1 cellular context compared by ENCODE assay signal in genomic region chr6:87155272-87155919, GRCh38.
TF ChIP-seq lines count a peak whose summit lies in the region.

TSS of gene ZNF292 (plus strand) at chr6:87155565. CDS start at chr6:87155592, 27 bp downstream.

TF ChIP-seq in HepG2, 621 proteins besides CTCF, POLR2A, EP300 and RAD21 (continued from another document and continues in another):
- TF ChIP-seq ZNF281 (CRISPR knock-in tag; IDR thresholded peaks at IDR 0.05; ENCODE audit: borderline replicate concordance) (peak; percentile 91; the same call in 1 of the 2 replicates), ZFP90 (CRISPR knock-in tag; IDR thresholded peaks at IDR 0.05; ENCODE audit: borderline replicate concordance) (peak; percentile 69), PAXIP1 (CRISPR knock-in tag; conservative IDR thresholded peaks at IDR 0.05) (peak; percentile 84), ZNF672 (CRISPR knock-in tag; IDR thresholded peaks at IDR 0.05) (peak; percentile 95; the same call in 1 of the 2 replicates), RNF2 (conservative IDR thresholded peaks at IDR 0.05; ENCODE audit: low read depth) (peak; percentile 89), NR2F1 (CRISPR knock-in tag; IDR thresholded peaks at IDR 0.05) (peak in 1 of 2 experiments; percentile 33; a peak in 1 of 4 replicates), PHF8 (CRISPR knock-in tag; IDR thresholded peaks at IDR 0.05) (peak; percentile 96), FOXC1 (CRISPR knock-in tag; IDR thresholded peaks at IDR 0.05; ENCODE audit: borderline replicate concordance) (peak; percentile 99), ZNF629 (CRISPR knock-in tag; conservative IDR thresholded peaks at IDR 0.05) (peak; percentile 76), TSC22D2 (CRISPR knock-in tag; IDR thresholded peaks at IDR 0.05; ENCODE audit: borderline replicate concordance) (no peak), HNRNPH1 (optimal IDR thresholded peaks at IDR 0.05; ENCODE audit: low read depth, low read length) (peak; percentile 31), ZBTB20 (CRISPR knock-in tag; IDR thresholded peaks at IDR 0.05; ENCODE audit: borderline replicate concordance, low read depth) (peak; percentile 98), ZNF580 (CRISPR knock-in tag; IDR thresholded peaks at IDR 0.05; ENCODE audit: borderline replicate concordance, low read depth) (peak; percentile 66; the same call in 1 of the 2 replicates), ZNF496 (CRISPR knock-in tag; IDR thresholded peaks at IDR 0.05; ENCODE audit: insufficient replicate concordance) (no peak), ZNF44 (CRISPR knock-in tag; IDR thresholded peaks at IDR 0.05) (peak; percentile 96), LCORL (IDR thresholded peaks at IDR 0.05) (peak; percentile 78), LCORL (CRISPR knock-in tag; IDR thresholded peaks at IDR 0.05) (peak; percentile 59), MBNL3 (CRISPR knock-in tag; conservative IDR thresholded peaks at IDR 0.05) (0 out of 2 replicates have a peak, but pooled peaks have one; percentile 34), RBM22 (optimal IDR thresholded peaks at IDR 0.05; ENCODE audit: low read length) (no peak), ZSCAN9 (CRISPR knock-in tag; IDR thresholded peaks at IDR 0.05; ENCODE audit: borderline replicate concordance) (peak; percentile 98), ZNF441 (CRISPR knock-in tag; IDR thresholded peaks at IDR 0.05; ENCODE audit: borderline replicate concordance) (no peak; the same call in 1 of the 2 replicates), ZBTB7B (CRISPR knock-in tag; IDR thresholded peaks at IDR 0.05) (peak; percentile 86), ZNF225 (CRISPR knock-in tag; IDR thresholded peaks at IDR 0.05) (peak; percentile 61; the same call in 1 of the 2 replicates), HCFC1 (IDR thresholded peaks at IDR 0.05; ENCODE audit: low read depth, low read length) (peak; percentile 23; the same call in 1 of the 2 replicates), ZNF883 (CRISPR knock-in tag; IDR thresholded peaks at IDR 0.05; ENCODE audit: not compliant biosample characterization) (peak; percentile 95), EHMT2 (IDR thresholded peaks at IDR 0.05; ENCODE audit: borderline replicate concordance, low read depth, low read length) (no peak), BORCS8-MEF2B (CRISPR knock-in tag; IDR thresholded peaks at IDR 0.05) (peak; percentile 98), ZNF274 (CRISPR knock-in tag; IDR thresholded peaks at IDR 0.05) (peak; percentile 99), ZBTB7A (CRISPR knock-in tag; IDR thresholded peaks at IDR 0.05) (peak; percentile 68), ZNF775 (CRISPR knock-in tag; IDR thresholded peaks at IDR 0.05; ENCODE audit: borderline replicate concordance) (peak; percentile 93; the same call in 1 of the 2 replicates), RFXANK (CRISPR knock-in tag; IDR thresholded peaks at IDR 0.05) (no peak), U2AF1 (optimal IDR thresholded peaks at IDR 0.05; ENCODE audit: low read depth, low read length) (no peak), ZNF570 (CRISPR knock-in tag; IDR thresholded peaks at IDR 0.05; ENCODE audit: borderline replicate concordance) (peak; percentile 89), NR0B2 (CRISPR knock-in tag; IDR thresholded peaks at IDR 0.05) (no peak), MEIS2 (CRISPR knock-in tag; IDR thresholded peaks at IDR 0.05) (peak; percentile 53; the same call in 1 of the 2 replicates)
- TF ChIP-seq, protein P1, sequence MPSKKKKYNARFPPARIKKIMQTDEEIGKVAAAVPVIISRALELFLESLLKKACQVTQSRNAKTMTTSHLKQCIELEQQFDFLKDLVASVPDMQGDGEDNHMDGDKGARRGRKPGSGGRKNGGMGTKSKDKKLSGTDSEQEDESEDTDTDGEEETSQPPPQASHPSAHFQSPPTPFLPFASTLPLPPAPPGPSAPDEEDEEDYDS (CRISPR knock-in tag; IDR thresholded peaks at IDR 0.05): peak; percentile 89
- TF ChIP-seq, protein P2, sequence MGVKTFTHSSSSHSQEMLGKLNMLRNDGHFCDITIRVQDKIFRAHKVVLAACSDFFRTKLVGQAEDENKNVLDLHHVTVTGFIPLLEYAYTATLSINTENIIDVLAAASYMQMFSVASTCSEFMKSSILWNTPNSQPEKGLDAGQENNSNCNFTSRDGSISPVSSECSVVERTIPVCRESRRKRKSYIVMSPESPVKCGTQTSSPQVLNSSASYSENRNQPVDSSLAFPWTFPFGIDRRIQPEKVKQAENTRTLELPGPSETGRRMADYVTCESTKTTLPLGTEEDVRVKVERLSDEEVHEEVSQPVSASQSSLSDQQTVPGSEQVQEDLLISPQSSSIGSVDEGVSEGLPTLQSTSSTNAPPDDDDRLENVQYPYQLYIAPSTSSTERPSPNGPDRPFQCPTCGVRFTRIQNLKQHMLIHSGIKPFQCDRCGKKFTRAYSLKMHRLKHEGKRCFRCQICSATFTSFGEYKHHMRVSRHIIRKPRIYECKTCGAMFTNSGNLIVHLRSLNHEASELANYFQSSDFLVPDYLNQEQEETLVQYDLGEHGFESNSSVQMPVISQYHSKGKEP (CRISPR knock-in tag; IDR thresholded peaks at IDR 0.05): 0 out of 2 replicates have a peak, but pooled peaks have one; percentile 7
- TF ChIP-seq, protein P3, sequence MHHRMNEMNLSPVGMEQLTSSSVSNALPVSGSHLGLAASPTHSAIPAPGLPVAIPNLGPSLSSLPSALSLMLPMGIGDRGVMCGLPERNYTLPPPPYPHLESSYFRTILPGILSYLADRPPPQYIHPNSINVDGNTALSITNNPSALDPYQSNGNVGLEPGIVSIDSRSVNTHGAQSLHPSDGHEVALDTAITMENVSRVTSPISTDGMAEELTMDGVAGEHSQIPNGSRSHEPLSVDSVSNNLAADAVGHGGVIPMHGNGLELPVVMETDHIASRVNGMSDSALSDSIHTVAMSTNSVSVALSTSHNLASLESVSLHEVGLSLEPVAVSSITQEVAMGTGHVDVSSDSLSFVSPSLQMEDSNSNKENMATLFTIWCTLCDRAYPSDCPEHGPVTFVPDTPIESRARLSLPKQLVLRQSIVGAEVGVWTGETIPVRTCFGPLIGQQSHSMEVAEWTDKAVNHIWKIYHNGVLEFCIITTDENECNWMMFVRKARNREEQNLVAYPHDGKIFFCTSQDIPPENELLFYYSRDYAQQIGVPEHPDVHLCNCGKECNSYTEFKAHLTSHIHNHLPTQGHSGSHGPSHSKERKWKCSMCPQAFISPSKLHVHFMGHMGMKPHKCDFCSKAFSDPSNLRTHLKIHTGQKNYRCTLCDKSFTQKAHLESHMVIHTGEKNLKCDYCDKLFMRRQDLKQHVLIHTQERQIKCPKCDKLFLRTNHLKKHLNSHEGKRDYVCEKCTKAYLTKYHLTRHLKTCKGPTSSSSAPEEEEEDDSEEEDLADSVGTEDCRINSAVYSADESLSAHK (CRISPR knock-in tag; IDR thresholded peaks at IDR 0.05; ENCODE audit: borderline replicate concordance): peak; percentile 63; the same call in 1 of the 2 replicates
- TF ChIP-seq, protein P4, sequence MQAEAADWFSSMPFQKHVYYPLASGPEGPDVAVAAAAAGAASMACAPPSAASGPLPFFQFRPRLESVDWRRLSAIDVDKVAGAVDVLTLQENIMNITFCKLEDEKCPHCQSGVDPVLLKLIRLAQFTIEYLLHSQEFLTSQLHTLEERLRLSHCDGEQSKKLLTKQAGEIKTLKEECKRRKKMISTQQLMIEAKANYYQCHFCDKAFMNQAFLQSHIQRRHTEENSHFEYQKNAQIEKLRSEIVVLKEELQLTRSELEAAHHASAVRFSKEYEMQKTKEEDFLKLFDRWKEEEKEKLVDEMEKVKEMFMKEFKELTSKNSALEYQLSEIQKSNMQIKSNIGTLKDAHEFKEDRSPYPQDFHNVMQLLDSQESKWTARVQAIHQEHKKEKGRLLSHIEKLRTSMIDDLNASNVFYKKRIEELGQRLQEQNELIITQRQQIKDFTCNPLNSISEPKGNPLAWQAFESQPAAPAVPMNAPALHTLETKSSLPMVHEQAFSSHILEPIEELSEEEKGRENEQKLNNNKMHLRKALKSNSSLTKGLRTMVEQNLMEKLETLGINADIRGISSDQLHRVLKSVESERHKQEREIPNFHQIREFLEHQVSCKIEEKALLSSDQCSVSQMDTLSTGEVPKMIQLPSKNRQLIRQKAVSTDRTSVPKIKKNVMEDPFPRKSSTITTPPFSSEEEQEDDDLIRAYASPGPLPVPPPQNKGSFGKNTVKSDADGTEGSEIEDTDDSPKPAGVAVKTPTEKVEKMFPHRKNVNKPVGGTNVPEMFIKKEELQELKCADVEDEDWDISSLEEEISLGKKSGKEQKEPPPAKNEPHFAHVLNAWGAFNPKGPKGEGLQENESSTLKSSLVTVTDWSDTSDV (CRISPR knock-in tag; IDR thresholded peaks at IDR 0.05): 0 out of 2 replicates have a peak, but pooled peaks have one; percentile 17
- TF ChIP-seq, protein P5, sequence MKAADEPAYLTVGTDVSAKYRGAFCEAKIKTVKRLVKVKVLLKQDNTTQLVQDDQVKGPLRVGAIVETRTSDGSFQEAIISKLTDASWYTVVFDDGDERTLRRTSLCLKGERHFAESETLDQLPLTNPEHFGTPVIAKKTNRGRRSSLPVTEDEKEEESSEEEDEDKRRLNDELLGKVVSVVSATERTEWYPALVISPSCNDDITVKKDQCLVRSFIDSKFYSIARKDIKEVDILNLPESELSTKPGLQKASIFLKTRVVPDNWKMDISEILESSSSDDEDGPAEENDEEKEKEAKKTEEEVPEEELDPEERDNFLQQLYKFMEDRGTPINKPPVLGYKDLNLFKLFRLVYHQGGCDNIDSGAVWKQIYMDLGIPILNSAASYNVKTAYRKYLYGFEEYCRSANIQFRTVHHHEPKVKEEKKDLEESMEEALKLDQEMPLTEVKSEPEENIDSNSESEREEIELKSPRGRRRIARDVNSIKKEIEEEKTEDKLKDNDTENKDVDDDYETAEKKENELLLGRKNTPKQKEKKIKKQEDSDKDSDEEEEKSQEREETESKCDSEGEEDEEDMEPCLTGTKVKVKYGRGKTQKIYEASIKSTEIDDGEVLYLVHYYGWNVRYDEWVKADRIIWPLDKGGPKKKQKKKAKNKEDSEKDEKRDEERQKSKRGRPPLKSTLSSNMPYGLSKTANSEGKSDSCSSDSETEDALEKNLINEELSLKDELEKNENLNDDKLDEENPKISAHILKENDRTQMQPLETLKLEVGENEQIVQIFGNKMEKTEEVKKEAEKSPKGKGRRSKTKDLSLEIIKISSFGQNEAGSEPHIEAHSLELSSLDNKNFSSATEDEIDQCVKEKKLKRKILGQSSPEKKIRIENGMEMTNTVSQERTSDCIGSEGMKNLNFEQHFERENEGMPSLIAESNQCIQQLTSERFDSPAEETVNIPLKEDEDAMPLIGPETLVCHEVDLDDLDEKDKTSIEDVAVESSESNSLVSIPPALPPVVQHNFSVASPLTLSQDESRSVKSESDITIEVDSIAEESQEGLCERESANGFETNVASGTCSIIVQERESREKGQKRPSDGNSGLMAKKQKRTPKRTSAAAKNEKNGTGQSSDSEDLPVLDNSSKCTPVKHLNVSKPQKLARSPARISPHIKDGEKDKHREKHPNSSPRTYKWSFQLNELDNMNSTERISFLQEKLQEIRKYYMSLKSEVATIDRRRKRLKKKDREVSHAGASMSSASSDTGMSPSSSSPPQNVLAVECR (CRISPR knock-in tag; IDR thresholded peaks at IDR 0.05; ENCODE audit: borderline replicate concordance): peak; percentile 94; the same call in 1 of the 2 replicates
- TF ChIP-seq, protein P6, sequence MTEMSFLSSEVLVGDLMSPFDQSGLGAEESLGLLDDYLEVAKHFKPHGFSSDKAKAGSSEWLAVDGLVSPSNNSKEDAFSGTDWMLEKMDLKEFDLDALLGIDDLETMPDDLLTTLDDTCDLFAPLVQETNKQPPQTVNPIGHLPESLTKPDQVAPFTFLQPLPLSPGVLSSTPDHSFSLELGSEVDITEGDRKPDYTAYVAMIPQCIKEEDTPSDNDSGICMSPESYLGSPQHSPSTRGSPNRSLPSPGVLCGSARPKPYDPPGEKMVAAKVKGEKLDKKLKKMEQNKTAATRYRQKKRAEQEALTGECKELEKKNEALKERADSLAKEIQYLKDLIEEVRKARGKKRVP (CRISPR knock-in tag; IDR thresholded peaks at IDR 0.05): peak in 1 of 2 experiments; percentile 87; a peak in 2 of 4 replicates
